In the genomic region with DNA sequence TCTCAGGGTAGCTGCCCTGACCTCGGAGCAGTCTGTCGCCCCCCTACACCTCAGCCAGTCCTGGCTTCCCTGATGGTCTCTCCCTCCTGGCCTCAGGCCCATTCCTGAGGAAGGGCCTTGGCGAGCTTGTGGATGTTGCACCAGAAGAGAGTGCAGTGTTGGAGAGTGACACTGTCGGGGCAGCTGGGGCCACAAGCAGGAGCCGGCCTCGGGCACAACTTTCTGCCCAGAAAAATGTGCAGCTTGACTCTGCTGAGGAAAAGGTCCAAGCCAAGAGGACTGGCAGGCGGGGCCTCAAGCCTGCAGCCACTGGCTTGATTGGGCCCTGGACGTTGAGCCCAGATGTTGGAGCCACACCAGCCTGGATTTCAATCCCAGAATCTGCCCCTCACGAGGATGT, we compare ENCODE assay signal across 25 cellular contexts. TPM values are rescaled to one million over a fixed set of nuclear protein-coding genes. Genes with fewer than 3 reads are reported as not detected.
DNase-seq lines count a peak whose midpoint lies in the region; ATAC-seq and TF ChIP-seq lines count a peak whose summit lies in the region.
"Had no signal": no experiment of that assay in that cellular context is flagged by ENCODE, and none has a peak within 500 bp of the region (broad histone marks: within the 10 kb centered on the region; RNA-seq: fewer than 3 reads in every experiment).

No MANE protein-coding gene starts in this region.

- H3K4me3 ChIP-seq in left ventricle myocardium inferior (no peak overlapping the region), skeletal muscle tissue (ENCODE audit: low read length in 3 of 3) (peak overlapping the region in 2 of 3 donors; percentile 13 to 25)
- H3K4me3 ChIP-seq: colonic mucosa, MG63, mucosa of descending colon, Peyer's patch had no signal

- H3K4me3 Mint-ChIP-seq in activated CD4-positive, alpha-beta T cell treated with anti-CD3 and anti-CD28 coated beads, Interleukin-2, amount 10 ng/mL, durations not matched to agents 7 days and 5 days: no peak overlapping the region
- H3K4me3 Mint-ChIP-seq in T-helper 17 cell: no peak overlapping the region
- H3K4me3 Mint-ChIP-seq: brain, neural crest cell had no signal

- H3K9me3 Mint-ChIP-seq in activated CD4-positive, alpha-beta T cell treated with anti-CD3 and anti-CD28 coated beads, Interleukin-2, amount 10 ng/mL, durations not matched to agents 7 days and 5 days: no peaks in the 10 kb centered on the region
- H3K9me3 Mint-ChIP-seq: brain, neural crest cell had no signal

- POLR2A ChIA-PET in activated CD4-positive, alpha-beta T cell treated with anti-CD3 and anti-CD28 coated beads, Interleukin-2, amount 10 ng/mL, durations not matched to agents 7 days and 5 days (lab: Charles Lee): no interaction called here

- no peak for DNase-seq in activated CD4-positive, alpha-beta T cell treated with anti-CD3 and anti-CD28 coated beads, Interleukin-2, amount 10 ng/mL, durations not matched to agents 7 days and 5 days
- no peak for DNase-seq in activated CD4-positive, alpha-beta T cell treated with anti-CD3 and anti-CD28 coated beads for 1 hour
- no peak for DNase-seq in T-helper 17 cell
- DNase-seq in left ventricle myocardium inferior: no peak
- DNase-seq in SHP77 (lab: John Stamatoyannopoulos, UW): no peak
- DNase-seq in medulla oblongata (ENCODE audit: extremely low spot score): no peak
- DNase-seq: activated CD8-positive, alpha-beta memory T cell treated with anti-CD3 and anti-CD28 coated beads for 24 hours; activated T-cell treated with anti-CD3 and anti-CD28 coated beads, Interleukin-2, amount 50 U/mL, for 48 hours; BE2C; colonic mucosa; COR-L47; mucosa of descending colon; NCI-H1417 treated with DMSO at 0.1 percent for 48 hours; NCI-H524; Peyer's patch; posterior cingulate gyrus; stimulated activated naive CD4-positive, alpha-beta T cell treated with Interleukin-2 at 50 U/mL for 16 hours; trophoblast cell; WERI-Rb-1 had no signal

- peaks cover 84% of the 10 kb centered on the region for H3K4me1 Mint-ChIP-seq in activated CD4-positive, alpha-beta T cell treated with anti-CD3 and anti-CD28 coated beads, Interleukin-2, amount 10 ng/mL, durations not matched to agents 7 days and 5 days
- peaks cover 33% of the 10 kb centered on the region for H3K4me1 Mint-ChIP-seq in T-helper 17 cell
- H3K4me1 Mint-ChIP-seq: brain, neural crest cell had no signal

- ATAC-seq in T-helper 17 cell (no peak), GM19035 (IDR thresholded peaks at IDR 0.05; ENCODE audit: unreplicated experiment) (no peak)
- ATAC-seq: HCT116, mucosa of descending colon had no signal

- H3K27ac ChIP-seq in left ventricle myocardium inferior (replicated peaks): peak overlapping the region; percentile 93
- H3K27ac ChIP-seq in skeletal muscle tissue (ENCODE audit: low read depth, low read length): peak overlapping the region; percentile 88
- H3K27ac ChIP-seq: colonic mucosa, Peyer's patch, WERI-Rb-1 had no signal

- peak overlapping the region; percentile 88 for H3K27ac Mint-ChIP-seq in activated CD4-positive, alpha-beta T cell treated with anti-CD3 and anti-CD28 coated beads, Interleukin-2, amount 10 ng/mL, durations not matched to agents 7 days and 5 days
- H3K27ac Mint-ChIP-seq in T-helper 17 cell: peak overlapping the region; percentile 83
- H3K27ac Mint-ChIP-seq: brain had no signal

- H3K4me1 ChIP-seq in left ventricle myocardium inferior (peaks cover 66% of the 10 kb centered on the region), skeletal muscle tissue (ENCODE audit: control insufficient read depth in 3 of 3, insufficient read depth in 3 of 3, low read length in 3 of 3) (peaks cover 52 to 70% (median 59%) of the 10 kb centered on the region in 3 donors)
- H3K4me1 ChIP-seq: BE2C, colonic mucosa, Peyer's patch had no signal

- intact Hi-C loops in left ventricle myocardium inferior (cut with micrococcal nuclease): no loop called here

- no peak for TF ChIP-seq CTCF in left ventricle myocardium inferior (IDR thresholded peaks at IDR 0.05; ENCODE audit: borderline replicate concordance)

- no peaks in the 10 kb centered on the region for H3K27me3 ChIP-seq in left ventricle myocardium inferior (ENCODE audit: low read depth)
- no peaks in the 10 kb centered on the region for H3K27me3 ChIP-seq in skeletal muscle tissue (ENCODE audit: control insufficient read depth in 3 of 3, insufficient read depth in 3 of 3, low read length in 3 of 3)
- H3K27me3 ChIP-seq: BE2C, colonic mucosa, MG63, Peyer's patch had no signal

- no peaks in the 10 kb centered on the region for H3K27me3 Mint-ChIP-seq in activated CD4-positive, alpha-beta T cell treated with anti-CD3 and anti-CD28 coated beads, Interleukin-2, amount 10 ng/mL, durations not matched to agents 7 days and 5 days
- no peaks in the 10 kb centered on the region for H3K27me3 Mint-ChIP-seq in T-helper 17 cell
- H3K27me3 Mint-ChIP-seq: brain had no signal

- peaks cover 81% of the 10 kb centered on the region for H3K36me3 Mint-ChIP-seq in activated CD4-positive, alpha-beta T cell treated with anti-CD3 and anti-CD28 coated beads, Interleukin-2, amount 10 ng/mL, durations not matched to agents 7 days and 5 days (ENCODE audit: low read depth)
- peaks cover 8% of the 10 kb centered on the region for H3K36me3 Mint-ChIP-seq in T-helper 17 cell (ENCODE audit: low read depth)
- H3K36me3 Mint-ChIP-seq: brain had no signal

- H3K36me3 ChIP-seq in left ventricle myocardium inferior: peaks cover 23% of the 10 kb centered on the region
- peaks cover 12 to 34% (median 22%) of the 10 kb centered on the region in 3 donors for H3K36me3 ChIP-seq in skeletal muscle tissue (ENCODE audit: control insufficient read depth in 3 of 3, insufficient read depth in 3 of 3, low read length in 3 of 3)
- H3K36me3 ChIP-seq: BE2C, colonic mucosa, MG63, WERI-Rb-1 had no signal

- H3K9ac ChIP-seq in skeletal muscle tissue (ENCODE audit: low read depth in 1 of 3, low read length in 3 of 3): peak overlapping the region in 2 of 3 donors; percentile 45 to 61

- CTCF ChIA-PET in activated CD4-positive, alpha-beta T cell treated with anti-CD3 and anti-CD28 coated beads, Interleukin-2, amount 10 ng/mL, durations not matched to agents 7 days and 5 days (lab: Charles Lee): interaction anchor here (0.9 to 17.2 kb wide), 6 partner anchors 8 to 919 kb away, joined by 3 to 284 read pairs (median 8); a partner anchor contains a TSS

- H3K9me3 ChIP-seq in T-helper 17 cell (ENCODE audit: control insufficient read depth, low read length, poor library complexity, severe bottlenecking): no peaks in the 10 kb centered on the region
- H3K9me3 ChIP-seq in left ventricle myocardium inferior (replicated peaks): no peaks in the 10 kb centered on the region
- H3K9me3 ChIP-seq in skeletal muscle tissue (ENCODE audit: control insufficient read depth in 3 of 3, low read length in 3 of 3): no peaks in the 10 kb centered on the region
- H3K9me3 ChIP-seq: BE2C, colonic mucosa, MG63, mucosa of descending colon, Peyer's patch had no signal

RNA-seq across cellular contexts. Expression of a gene that starts 12.8 kb away (rescaled TPM):
- total RNA-seq in activated CD4-positive, alpha-beta T cell treated with anti-CD3 and anti-CD28 coated beads, Interleukin-2, amount 10 ng/mL, durations not matched to agents 7 days and 5 days: 10 to 100 TPM; 42.3 to 49.0 TPM
- total RNA-seq in T-helper 17 cell (10 to 100 TPM; 22.7 to 25.1 TPM), left ventricle myocardium inferior (16.1 TPM), skeletal muscle tissue (7.8 TPM)

RNA-seq across cellular contexts. Expression of a gene that starts 14.5 kb away (rescaled TPM):
- total RNA-seq in activated CD4-positive, alpha-beta T cell treated with anti-CD3 and anti-CD28 coated beads, Interleukin-2, amount 10 ng/mL, durations not matched to agents 7 days and 5 days: 10 to 100 TPM; 29.0 to 33.9 TPM
- total RNA-seq in T-helper 17 cell (10 to 100 TPM; 15.0 to 17.1 TPM), left ventricle myocardium inferior (57.2 TPM), skeletal muscle tissue (11.5 TPM)

RNA-seq across cellular contexts. Expression of a gene that starts 29.5 kb away (rescaled TPM):
- total RNA-seq in activated CD4-positive, alpha-beta T cell treated with anti-CD3 and anti-CD28 coated beads, Interleukin-2, amount 10 ng/mL, durations not matched to agents 7 days and 5 days: 100 to 1,000 TPM; 300 to 308 TPM
- total RNA-seq in T-helper 17 cell (10 to 100 TPM; 28.3 to 63.4 TPM), left ventricle myocardium inferior (16.6 TPM), skeletal muscle tissue (4.7 TPM)

RNA-seq across cellular contexts. Expression of a gene that starts 34.9 kb away (rescaled TPM):
- total RNA-seq in activated CD4-positive, alpha-beta T cell treated with anti-CD3 and anti-CD28 coated beads, Interleukin-2, amount 10 ng/mL, durations not matched to agents 7 days and 5 days: 100 to 1,000 TPM; 135 to 140 TPM
- total RNA-seq in T-helper 17 cell (10 to 100 TPM; 44.7 to 49.2 TPM), left ventricle myocardium inferior (359 TPM), skeletal muscle tissue (20.9 TPM)

Comparison
In these comparisons a context has a peak if more than half of its experiments do, and no peak if none do; other contexts are left out.
1. RNA of a gene that starts 29.5 kb away (total RNA-seq): 300 to 308 TPM in activated CD4-positive, alpha-beta T cell treated with anti-CD3 and anti-CD28 coated beads, Interleukin-2, amount 10 ng/mL, durations not matched to agents 7 days and 5 days; 28.3 to 63.4 TPM in T-helper 17 cell, 16.6 TPM in left ventricle myocardium inferior (single experiment) and 4.7 TPM in skeletal muscle tissue (single experiment); every median in the first group is over 4 times any median in the second.